Comparison of ENCODE assay signal across 8 cellular contexts in genomic region chr4:2220016-2220620, GRCh38. TPM values are rescaled to one million over a fixed set of nuclear protein-coding genes. Genes with fewer than 3 reads are reported as not detected.
DNase-seq lines count a peak whose midpoint lies in the region; ATAC-seq lines count a peak whose summit lies in the region.

No MANE protein-coding gene starts in this region.

- no peak overlapping the region for H3K27ac Mint-ChIP-seq in activated CD4-positive, alpha-beta memory T cell treated with anti-CD3 and anti-CD28 coated beads for 36 hours

- CTCF ChIA-PET in activated CD4-positive, alpha-beta memory T cell treated with anti-CD3 and anti-CD28 coated beads for 36 hours (lab: Charles Lee) = interaction anchor here (0.6 to 2.6 kb wide), 34 partner anchors 9 to 315 kb away, joined by 3 to 28 read pairs (median 5); partner anchors contain the start of genes CFAP99, HAUS3, MXD4 and POLN

- H3K4me3 Mint-ChIP-seq in activated CD4-positive, alpha-beta memory T cell treated with anti-CD3 and anti-CD28 coated beads for 36 hours = no peak overlapping the region

- no peaks in the 10 kb centered on the region for H3K27me3 Mint-ChIP-seq in activated CD4-positive, alpha-beta memory T cell treated with anti-CD3 and anti-CD28 coated beads for 36 hours

- DNase-seq in DMS 273 treated with DMSO at 0.1 percent for 48 hours (lab: John Stamatoyannopoulos, UW) = peak; percentile 9
- DNase-seq in NCI-H69 (lab: John Stamatoyannopoulos, UW) = peak; percentile 71
- peak; percentile 84 for DNase-seq in activated CD4-positive, alpha-beta memory T cell treated with anti-CD3 and anti-CD28 coated beads for 36 hours
- DNase-seq in ecto neural progenitor cell (ENCODE audit: low spot score) = peak; percentile 76
- DNase-seq in lung microvascular endothelial cell (ENCODE audit: low read depth in 2 of 2) = peak; percentile 69 to 79
- peak; percentile 48 for DNase-seq in stimulated activated CD8-positive, alpha-beta memory T cell treated with anti-CD3 and anti-CD28 coated beads, Interleukin-12 subunit alpha, Interleukin-12 subunit beta, amount 100 ng/mL, for 4 hours (ENCODE audit: low read depth)

- H3K4me1 Mint-ChIP-seq in activated CD4-positive, alpha-beta memory T cell treated with anti-CD3 and anti-CD28 coated beads for 36 hours (ENCODE audit: low read depth) = peaks cover 5% of the 10 kb centered on the region

- H3K9me3 Mint-ChIP-seq in activated CD4-positive, alpha-beta memory T cell treated with anti-CD3 and anti-CD28 coated beads for 36 hours = no peaks in the 10 kb centered on the region

- POLR2A ChIA-PET in activated CD4-positive, alpha-beta memory T cell treated with anti-CD3 and anti-CD28 coated beads for 36 hours (lab: Charles Lee) = interaction anchor here (1.1 to 1.4 kb wide), 2 partner anchors 21 to 249 kb away, joined by 3 to 5 read pairs; partner anchors contain the start of gene RNF4

- intact Hi-C loops in activated CD4-positive, alpha-beta memory T cell treated with anti-CD3 and anti-CD28 coated beads for 36 hours (cut with micrococcal nuclease) = loop anchor here (1.0 kb wide), 1 partner anchor 221 kb away; no protein-coding TSS in a partner anchor

- H3K36me3 Mint-ChIP-seq in activated CD4-positive, alpha-beta memory T cell treated with anti-CD3 and anti-CD28 coated beads for 36 hours = peaks cover 3% of the 10 kb centered on the region

- ATAC-seq in HG02759 (IDR thresholded peaks at IDR 0.05; ENCODE audit: unreplicated experiment) (peak; percentile 59), GM21367 (IDR thresholded peaks at IDR 0.05; ENCODE audit: unreplicated experiment) (no peak)

RNA-seq across cellular contexts. Expression of gene HAUS3, which starts 21.8 kb away (rescaled TPM):
- 10 to 100 TPM; 20.2 to 20.3 TPM for total RNA-seq in activated CD4-positive, alpha-beta memory T cell treated with anti-CD3 and anti-CD28 coated beads for 36 hours
- 4.6 and 6.7 TPM in 2 replicates for total RNA-seq in lung microvascular endothelial cell

RNA-seq across cellular contexts. Expression of gene POLN, which starts 21.8 kb away (rescaled TPM):
- 1 to 10 TPM; 2.7 to 4.0 TPM for total RNA-seq in activated CD4-positive, alpha-beta memory T cell treated with anti-CD3 and anti-CD28 coated beads for 36 hours
- 1.3 and 3.4 TPM in 2 replicates for total RNA-seq in lung microvascular endothelial cell

RNA-seq across cellular contexts. Expression of gene MXD4, which starts 41.8 kb away (rescaled TPM):
- 1 to 10 TPM; 3.6 to 4.9 TPM for total RNA-seq in activated CD4-positive, alpha-beta memory T cell treated with anti-CD3 and anti-CD28 coated beads for 36 hours
- total RNA-seq in lung microvascular endothelial cell = 48.2 and 56.2 TPM in 2 replicates

Comparison
In these comparisons a context has a peak if more than half of its experiments do, and no peak if none do; other contexts are left out.
1. DNase-seq: peak in every context shown above with its lines; median percentile 84 in activated CD4-positive, alpha-beta memory T cell treated with anti-CD3 and anti-CD28 coated beads for 36 hours; 76 in ecto neural progenitor cell; 74 in lung microvascular endothelial cell; 71 in NCI-H69; 48 in stimulated activated CD8-positive, alpha-beta memory T cell treated with anti-CD3 and anti-CD28 coated beads, Interleukin-12 subunit alpha, Interleukin-12 subunit beta, amount 100 ng/mL, for 4 hours; 9 in DMS 273 treated with DMSO at 0.1 percent for 48 hours.